ENCODE assay signal across 9 cellular contexts in the genomic region with DNA sequence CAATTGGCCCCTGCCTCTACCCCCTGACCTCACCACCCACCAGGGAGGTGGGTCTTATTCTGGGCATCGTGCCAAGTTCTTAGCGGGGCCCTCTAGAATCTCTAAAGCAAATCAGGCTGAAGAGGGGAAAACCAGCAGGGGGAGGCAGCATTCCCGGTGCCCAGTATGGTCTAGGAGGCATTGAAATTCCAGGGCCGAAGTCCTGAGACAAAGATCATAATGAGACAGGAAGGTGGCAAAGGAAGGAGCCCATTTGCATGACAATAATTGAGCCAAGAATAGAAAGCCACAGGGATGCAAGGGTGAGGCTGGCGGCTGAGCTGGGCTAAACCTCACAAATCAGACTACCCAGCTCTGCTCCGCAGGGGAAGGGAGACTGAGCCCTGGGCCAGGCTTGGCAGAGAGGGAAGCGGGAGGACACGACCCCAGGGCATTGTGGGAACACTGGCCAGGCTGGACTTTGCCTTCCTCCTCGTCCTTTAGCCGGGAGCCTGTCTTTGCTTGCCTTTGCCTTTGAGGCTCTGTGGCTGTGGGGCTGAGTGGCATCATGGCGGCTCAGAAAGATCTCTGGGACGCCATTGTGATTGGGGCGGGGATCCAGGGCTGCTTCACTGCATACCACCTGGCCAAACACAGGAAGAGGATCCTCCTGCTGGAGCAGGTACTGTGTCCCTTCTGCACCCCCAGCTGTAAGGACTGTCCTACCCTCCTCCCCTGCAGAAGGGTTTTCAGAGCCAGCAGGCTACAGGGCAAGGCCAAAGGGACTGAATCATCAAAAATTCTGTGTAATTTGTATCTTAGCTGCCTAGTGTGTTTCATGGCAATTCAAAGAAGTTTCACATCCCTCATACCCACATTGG. TPM values are rescaled to one million over a fixed set of nuclear protein-coding genes. Genes with fewer than 3 reads are reported as not detected.
DNase-seq lines count a peak whose midpoint lies in the region; TF ChIP-seq lines count a peak whose summit lies in the region.
"Had no signal": no experiment of that assay in that cellular context is flagged by ENCODE, and none has a peak within 500 bp of the region (broad histone marks: within the 10 kb centered on the region; RNA-seq: fewer than 3 reads in every experiment).

A gene with protein sequence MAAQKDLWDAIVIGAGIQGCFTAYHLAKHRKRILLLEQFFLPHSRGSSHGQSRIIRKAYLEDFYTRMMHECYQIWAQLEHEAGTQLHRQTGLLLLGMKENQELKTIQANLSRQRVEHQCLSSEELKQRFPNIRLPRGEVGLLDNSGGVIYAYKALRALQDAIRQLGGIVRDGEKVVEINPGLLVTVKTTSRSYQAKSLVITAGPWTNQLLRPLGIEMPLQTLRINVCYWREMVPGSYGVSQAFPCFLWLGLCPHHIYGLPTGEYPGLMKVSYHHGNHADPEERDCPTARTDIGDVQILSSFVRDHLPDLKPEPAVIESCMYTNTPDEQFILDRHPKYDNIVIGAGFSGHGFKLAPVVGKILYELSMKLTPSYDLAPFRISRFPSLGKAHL (plus strand): TSS at position 463 of the 860 bp plus-strand sequence. CDS start 85 bp downstream, at position 548.

- H3K9ac ChIP-seq in mammary epithelial cell (ENCODE audit: insufficient read depth, low read length) (no peak within 1 kb of the TSS), mesendoderm (ENCODE audit: low read length) (peak within 1 kb of the TSS; percentile 40)

- H3K18ac ChIP-seq in mesendoderm (ENCODE audit: low read length) = peak within 1 kb of the TSS; percentile 54

- in situ Hi-C loops in mammary epithelial cell (cut with MboI; ENCODE audit: low sequenced_read_pairs in 2 of 2) = no loop called here

- no peaks in the 10 kb centered on the region for H3K9me3 Mint-ChIP-seq in MCF 10A (ENCODE audit: unreplicated experiment)
- H3K9me3 Mint-ChIP-seq in dendritic cell treated with granulocyte-macrophage colony-stimulating factor and Interleukin-4, amounts not matched to agents 40 ng/mL and 50 ng/mL, for 4 days = no peaks in the 10 kb centered on the region
- no peaks in the 10 kb centered on the region for H3K9me3 Mint-ChIP-seq in activated T-helper 1 cell treated with anti-CD3 and anti-CD28 coated beads, Interleukin-12 subunit alpha, Interleukin-12 subunit beta, Interleukin-2, Interleukin-4 antibody, amounts not matched to agents 30 ng/mL and 10 ng/mL and 1 ng/mL, durations not matched to agents 14 hours and 24 hours and 36 hours
- H3K9me3 Mint-ChIP-seq: CD4-positive, CD25-positive, alpha-beta regulatory T cell had no signal

- peak within 1 kb of the TSS; percentile 2 for H4K5ac ChIP-seq in mesendoderm (ENCODE audit: low read length)

- WGBS in mammary epithelial cell (ENCODE audit: low coverage, missing lambda C conversion rate) = 52% methylated on average over 11 of the region's 13 CpGs
- WGBS in mesendoderm (ENCODE audit: extremely low coverage, insufficient coverage, low lambda C conversion rate) = no CpG with 5 or more reads among the region's 13 CpGs

- H2AK5ac ChIP-seq in mesendoderm (ENCODE audit: low read length) = peak within 1 kb of the TSS; percentile 92

- H3K4me1 ChIP-seq in mammary epithelial cell (ENCODE audit: insufficient read depth, low read length) (peaks cover 35% of the 10 kb centered on the region), mesendoderm (ENCODE audit: control insufficient read depth, low read depth, low read length) (peaks cover 28% of the 10 kb centered on the region)

- no peak within 1 kb of the TSS for H4K8ac ChIP-seq in mesendoderm (ENCODE audit: low read depth, low read length)

- POLR2A ChIA-PET in MCF 10A (lab: Yijun Ruan, JAX) = no interaction called here

- H4K20me1 ChIP-seq in mammary epithelial cell (ENCODE audit: insufficient read depth, low read length) = no peaks in the 10 kb centered on the region

- H3K27ac Mint-ChIP-seq in MCF 10A (ENCODE audit: low read depth, unreplicated experiment) = no peak within 1 kb of the TSS
- H3K27ac Mint-ChIP-seq in dendritic cell treated with granulocyte-macrophage colony-stimulating factor and Interleukin-4, amounts not matched to agents 40 ng/mL and 50 ng/mL, for 4 days = peak within 1 kb of the TSS; percentile 95
- no peak within 1 kb of the TSS for H3K27ac Mint-ChIP-seq in activated T-helper 1 cell treated with anti-CD3 and anti-CD28 coated beads, Interleukin-12 subunit alpha, Interleukin-12 subunit beta, Interleukin-2, Interleukin-4 antibody, amounts not matched to agents 30 ng/mL and 10 ng/mL and 1 ng/mL, durations not matched to agents 14 hours and 24 hours and 36 hours
- H3K27ac Mint-ChIP-seq: CD4-positive, CD25-positive, alpha-beta regulatory T cell had no signal

- BruUV-seq in MCF 10A (replicated peaks; lab: Mats Ljungman, UMichigan) (no TSS peak), mammary epithelial cell (replicated peaks; lab: Mats Ljungman, UMichigan) (no TSS peak)

- H3K27ac ChIP-seq in mammary epithelial cell (ENCODE audit: insufficient read depth, low read depth, low read length) = no peak within 1 kb of the TSS
- H3K27ac ChIP-seq in mesendoderm (ENCODE audit: low read depth, low read length) = peak within 1 kb of the TSS; percentile 60

- peak within 1 kb of the TSS; percentile 73 for H3K4ac ChIP-seq in mesendoderm (ENCODE audit: low read depth, low read length)

- H3K27me3 ChIP-seq in mammary epithelial cell (ENCODE audit: insufficient read depth, low read length) (no peaks in the 10 kb centered on the region), mesendoderm (ENCODE audit: insufficient read depth, low read length, poor library complexity) (no peaks in the 10 kb centered on the region)

- peak within 1 kb of the TSS; percentile 90 for H2BK120ac ChIP-seq in mesendoderm (ENCODE audit: low read depth, low read length)

- H3K27me3 Mint-ChIP-seq in MCF 10A (ENCODE audit: insufficient read depth, unreplicated experiment) = peaks cover 16% of the 10 kb centered on the region
- no peaks in the 10 kb centered on the region for H3K27me3 Mint-ChIP-seq in dendritic cell treated with granulocyte-macrophage colony-stimulating factor and Interleukin-4, amounts not matched to agents 40 ng/mL and 50 ng/mL, for 4 days
- peaks cover 2% of the 10 kb centered on the region for H3K27me3 Mint-ChIP-seq in activated T-helper 1 cell treated with anti-CD3 and anti-CD28 coated beads, Interleukin-12 subunit alpha, Interleukin-12 subunit beta, Interleukin-2, Interleukin-4 antibody, amounts not matched to agents 30 ng/mL and 10 ng/mL and 1 ng/mL, durations not matched to agents 14 hours and 24 hours and 36 hours (ENCODE audit: insufficient read depth)

- no peaks in the 10 kb centered on the region for H3K79me1 ChIP-seq in mesendoderm (ENCODE audit: low read length)

- H2AFZ ChIP-seq in mammary epithelial cell (ENCODE audit: low read depth, low read length) = no peak within 1 kb of the TSS

- H3K79me2 ChIP-seq in mammary epithelial cell (ENCODE audit: insufficient read depth, low read length) = no peaks in the 10 kb centered on the region
- no peaks in the 10 kb centered on the region for H3K79me2 ChIP-seq in mesendoderm (ENCODE audit: control insufficient read depth, insufficient read depth, low read length)

- peak within 1 kb of the TSS; percentile 83 for H3K23ac ChIP-seq in mesendoderm (ENCODE audit: low read length)

- H3K9me3 ChIP-seq in mammary epithelial cell (replicated peaks; ENCODE audit: insufficient read depth, low read length) = no peaks in the 10 kb centered on the region

- H3K36me3 ChIP-seq in mammary epithelial cell (ENCODE audit: insufficient read depth, low read length) (no peaks in the 10 kb centered on the region), mesendoderm (ENCODE audit: control insufficient read depth, insufficient read depth, low read length) (no peaks in the 10 kb centered on the region)

- no peaks in the 10 kb centered on the region for H3K36me3 Mint-ChIP-seq in MCF 10A (ENCODE audit: insufficient read depth, unreplicated experiment)
- no peaks in the 10 kb centered on the region for H3K36me3 Mint-ChIP-seq in dendritic cell treated with granulocyte-macrophage colony-stimulating factor and Interleukin-4, amounts not matched to agents 40 ng/mL and 50 ng/mL, for 4 days (ENCODE audit: low read depth)
- H3K36me3 Mint-ChIP-seq in activated T-helper 1 cell treated with anti-CD3 and anti-CD28 coated beads, Interleukin-12 subunit alpha, Interleukin-12 subunit beta, Interleukin-2, Interleukin-4 antibody, amounts not matched to agents 30 ng/mL and 10 ng/mL and 1 ng/mL, durations not matched to agents 14 hours and 24 hours and 36 hours (ENCODE audit: low read depth) = no peaks in the 10 kb centered on the region

- no peak within 1 kb of the TSS for H3K4me3 Mint-ChIP-seq in MCF 10A (ENCODE audit: unreplicated experiment)
- H3K4me3 Mint-ChIP-seq in dendritic cell treated with granulocyte-macrophage colony-stimulating factor and Interleukin-4, amounts not matched to agents 40 ng/mL and 50 ng/mL, for 4 days = peak within 1 kb of the TSS; percentile 70
- H3K4me3 Mint-ChIP-seq in activated T-helper 1 cell treated with anti-CD3 and anti-CD28 coated beads, Interleukin-12 subunit alpha, Interleukin-12 subunit beta, Interleukin-2, Interleukin-4 antibody, amounts not matched to agents 30 ng/mL and 10 ng/mL and 1 ng/mL, durations not matched to agents 14 hours and 24 hours and 36 hours = no peak within 1 kb of the TSS
- H3K4me3 Mint-ChIP-seq: CD4-positive, CD25-positive, alpha-beta regulatory T cell had no signal

- H2BK5ac ChIP-seq in mesendoderm (ENCODE audit: low read length) = peak within 1 kb of the TSS; percentile 95

- dilution Hi-C loops in mammary epithelial cell (cut with HindIII; ENCODE audit: low sequenced_read_pairs) = loop anchor here (5.0 kb wide), 3 partner anchors 34 to 71 kb away; partner anchors contain the start of gene SEZ6

- H3K56ac ChIP-seq in mesendoderm (ENCODE audit: low read length) = peak within 1 kb of the TSS; percentile 88

- H3K4me1 Mint-ChIP-seq in MCF 10A (ENCODE audit: insufficient read depth, unreplicated experiment) = peaks cover 6% of the 10 kb centered on the region
- peaks cover 68% of the 10 kb centered on the region for H3K4me1 Mint-ChIP-seq in dendritic cell treated with granulocyte-macrophage colony-stimulating factor and Interleukin-4, amounts not matched to agents 40 ng/mL and 50 ng/mL, for 4 days (ENCODE audit: low read depth)
- H3K4me1 Mint-ChIP-seq in activated T-helper 1 cell treated with anti-CD3 and anti-CD28 coated beads, Interleukin-12 subunit alpha, Interleukin-12 subunit beta, Interleukin-2, Interleukin-4 antibody, amounts not matched to agents 30 ng/mL and 10 ng/mL and 1 ng/mL, durations not matched to agents 14 hours and 24 hours and 36 hours (ENCODE audit: low read depth) = no peaks in the 10 kb centered on the region
- H3K4me1 Mint-ChIP-seq: CD4-positive, CD25-positive, alpha-beta regulatory T cell had no signal

- H2BK15ac ChIP-seq in mesendoderm (replicated peaks; ENCODE audit: low read depth) = no peak within 1 kb of the TSS

- intact Hi-C loops in MCF 10A (cut with micrococcal nuclease) (no loop called here), mammary epithelial cell (cut with micrococcal nuclease) (no loop called here)
- intact Hi-C loops in dendritic cell treated with granulocyte-macrophage colony-stimulating factor and Interleukin-4, amounts not matched to agents 40 ng/mL and 50 ng/mL, for 4 days (cut with micrococcal nuclease) = loop anchor here (5.0 kb wide), 2 partner anchors 34 to 69 kb away; no protein-coding TSS in a partner anchor
- intact Hi-C loops in activated T-helper 1 cell treated with anti-CD3 and anti-CD28 coated beads, Interleukin-12 subunit alpha, Interleukin-12 subunit beta, Interleukin-2, Interleukin-4 antibody, amounts not matched to agents 30 ng/mL and 10 ng/mL and 1 ng/mL, durations not matched to agents 14 hours and 24 hours and 36 hours (cut with micrococcal nuclease) = no loop called here

- no peak within 1 kb of the TSS for H3K4me2 ChIP-seq in mammary epithelial cell (ENCODE audit: insufficient read depth, low read depth, low read length)
- H3K4me2 ChIP-seq in mesendoderm (ENCODE audit: low read length) = no peak within 1 kb of the TSS

- H3K4me3 ChIP-seq in mammary epithelial cell (replicated peaks in 1 of 3; ENCODE audit: insufficient read depth in 1 of 3, low read depth in 2 of 3, low read length in 3 of 3) = no peak within 1 kb of the TSS
- no peak within 1 kb of the TSS for H3K4me3 ChIP-seq in mesendoderm (ENCODE audit: low read length)

- CTCF ChIA-PET in MCF 10A (lab: Yijun Ruan, JAX) = interaction anchor here (0.6 kb wide), 1 partner anchor 58 kb away, joined by 3 read pairs; no protein-coding TSS in a partner anchor
- CTCF ChIA-PET in mammary epithelial cell (lab: Charles Lee; ENCODE audit: low non-redundant PET) = no interaction called here

- peak; percentile 53 for DNase-seq in MCF 10A (ENCODE audit: unreplicated experiment)
- DNase-seq in mammary epithelial cell = no peak
- DNase-seq in NCI-H526 treated with DMSO at 0.1 percent for 48 hours (lab: John Stamatoyannopoulos, UW) = peak; percentile 75
- peak; percentile 92 for DNase-seq in mesendoderm
- DNase-seq in activated T-helper 1 cell treated with anti-CD3 and anti-CD28 coated beads, Interleukin-12 subunit alpha, Interleukin-12 subunit beta, Interleukin-2, Interleukin-4 antibody, amounts not matched to agents 30 ng/mL and 10 ng/mL and 1 ng/mL, durations not matched to agents 14 hours and 24 hours and 36 hours (ENCODE audit: low spot score) = no peak
- DNase-seq in NK-92 (lab: John Stamatoyannopoulos, UW; ENCODE audit: unreplicated experiment) = no peak
- no peak for DNase-seq in effector CD4-positive, alpha-beta T cell
- DNase-seq: CD4-positive, CD25-positive, alpha-beta regulatory T cell had no signal

- TF ChIP-seq CTCF in MCF 10A (IDR thresholded peaks at IDR 0.05; ENCODE audit: unreplicated experiment) (no peak), mammary epithelial cell (conservative IDR thresholded peaks at IDR 0.05 in 1 of 2, IDR thresholded peaks at IDR 0.05 in 1 of 2; ENCODE audit: extremely low read depth in 1 of 2, insufficient read depth in 1 of 2, low read depth in 1 of 2, low read length in 2 of 2) (no peak)

RNA-seq across cellular contexts. Expression of the gene that starts here (rescaled TPM):
- not detected in 2 replicates for total RNA-seq in MCF 10A (2022)
- total RNA-seq in mammary epithelial cell = 1 to 10 TPM in 1 of 2 donors, under 1 TPM in 1; 0.40 to 1.2 TPM
- polyA plus RNA-seq in mammary epithelial cell = 0.11 TPM
- not detected for polyA minus RNA-seq in mammary epithelial cell
- polyA plus RNA-seq in mesendoderm (2013, experiment 1 of 2) = 10.3 TPM
- 10.9 TPM for polyA plus RNA-seq in mesendoderm (2013, experiment 2 of 2)
- 1.8 and 2.1 TPM in 2 replicates for total RNA-seq in activated T-helper 1 cell treated with anti-CD3 and anti-CD28 coated beads, Interleukin-12 subunit alpha, Interleukin-12 subunit beta, Interleukin-2, Interleukin-4 antibody, amounts not matched to agents 30 ng/mL and 10 ng/mL and 1 ng/mL, durations not matched to agents 14 hours and 24 hours and 36 hours

Comparison
In these comparisons a context has a peak if more than half of its experiments do, and no peak if none do; other contexts are left out.
1. Peak in DNase-seq in MCF 10A; RNA of the gene not detected or under 1 TPM.
2. DNase-seq: peak in NCI-H526 treated with DMSO at 0.1 percent for 48 hours (single experiment) and mesendoderm (single experiment); none in mammary epithelial cell (single experiment), activated T-helper 1 cell treated with anti-CD3 and anti-CD28 coated beads, Interleukin-12 subunit alpha, Interleukin-12 subunit beta, Interleukin-2, Interleukin-4 antibody, amounts not matched to agents 30 ng/mL and 10 ng/mL and 1 ng/mL, durations not matched to agents 14 hours and 24 hours and 36 hours (single experiment), NK-92 (single experiment) and effector CD4-positive, alpha-beta T cell (single experiment).